ENCODE assay signal across 9 cellular contexts in genomic region chr1:21931171-21932093, GRCh38. TPM values are rescaled to one million over a fixed set of nuclear protein-coding genes. Genes with fewer than 3 reads are reported as not detected.
DNase-seq lines count a peak whose midpoint lies in the region; TF ChIP-seq lines count a peak whose summit lies in the region.
"Had no signal": no experiment of that assay in that cellular context is flagged by ENCODE, and none has a peak within 500 bp of the region (broad histone marks: within the 10 kb centered on the region; RNA-seq: fewer than 3 reads in every experiment).

No MANE protein-coding gene starts in this region.

- H3K4me3 ChIP-seq in HUES48 (ENCODE audit: low read depth, low read length), result no peak overlapping the region
- no peak overlapping the region for H3K4me3 ChIP-seq in liver (ENCODE audit: low read depth in 1 of 3, low read length in 3 of 3)
- peak overlapping the region; percentile 11 to 24 for H3K4me3 ChIP-seq in tibial artery

- H3K36me3 ChIP-seq in HUES48 (ENCODE audit: control insufficient read depth, insufficient read depth, low read length), result 0 out of 2 replicates have a peak, but pooled peaks cover 4% of the 10 kb centered on the region
- H3K36me3 ChIP-seq in liver (ENCODE audit: control insufficient read depth in 4 of 4, insufficient read depth in 3 of 4, low read depth in 1 of 4, low read length in 3 of 4), result no peaks in the 10 kb centered on the region
- H3K36me3 ChIP-seq in tibial artery, result peaks cover 0 to 5% (median 0%) of the 10 kb centered on the region in 3 donors

- CTCF ChIA-PET in activated CD4-positive, alpha-beta memory T cell treated with anti-CD3 and anti-CD28 coated beads, Interleukin-2, amount 10 ng/mL, durations not matched to agents 7 days and 5 days (lab: Charles Lee), result no interaction called here

- H3K9me3 Mint-ChIP-seq in chondrocyte (ENCODE audit: low read depth), result no peaks in the 10 kb centered on the region
- H3K9me3 Mint-ChIP-seq in activated CD4-positive, alpha-beta memory T cell treated with anti-CD3 and anti-CD28 coated beads, Interleukin-2, amount 10 ng/mL, durations not matched to agents 7 days and 5 days, result no peaks in the 10 kb centered on the region
- H3K9me3 Mint-ChIP-seq: stimulated activated naive CD8-positive, alpha-beta T cell treated with anti-CD3 and anti-CD28 coated beads, Interleukin-15, Interleukin-2, amounts not matched to agents 100 ng/mL and 50 ng/mL, for 24 hours had no signal

- peak overlapping the region; percentile 31 for H3K4me3 Mint-ChIP-seq in chondrocyte (ENCODE audit: unreplicated experiment)
- no peak overlapping the region for H3K4me3 Mint-ChIP-seq in activated CD4-positive, alpha-beta memory T cell treated with anti-CD3 and anti-CD28 coated beads, Interleukin-2, amount 10 ng/mL, durations not matched to agents 7 days and 5 days
- H3K4me3 Mint-ChIP-seq: stimulated activated naive CD8-positive, alpha-beta T cell treated with anti-CD3 and anti-CD28 coated beads, Interleukin-15, Interleukin-2, amounts not matched to agents 100 ng/mL and 50 ng/mL, for 24 hours had no signal

- TF ChIP-seq CTCF in chondrocyte (IDR thresholded peaks at IDR 0.05) (no peak), liver (IDR thresholded peaks at IDR 0.05; ENCODE audit: low read depth, low read length, missing input control) (no peak), tibial artery (IDR thresholded peaks at IDR 0.05) (no peak)

- H3K4me1 Mint-ChIP-seq in chondrocyte (ENCODE audit: low read depth), result peaks cover 83% of the 10 kb centered on the region
- H3K4me1 Mint-ChIP-seq in activated CD4-positive, alpha-beta memory T cell treated with anti-CD3 and anti-CD28 coated beads, Interleukin-2, amount 10 ng/mL, durations not matched to agents 7 days and 5 days, result no peaks in the 10 kb centered on the region

- POLR2A ChIA-PET in activated CD4-positive, alpha-beta memory T cell treated with anti-CD3 and anti-CD28 coated beads, Interleukin-2, amount 10 ng/mL, durations not matched to agents 7 days and 5 days (lab: Charles Lee), result no interaction called here

- WGBS in liver, result 68% methylated on average over 16 of the region's 16 CpGs

- peak overlapping the region; percentile 35 for H3K27ac ChIP-seq in HUES48 (ENCODE audit: low read depth, low read length)
- H3K27ac ChIP-seq in liver (ENCODE audit: low read depth in 1 of 2, low read length in 2 of 2), result peak overlapping the region; percentile 36 to 53
- peak overlapping the region; percentile 96 to 97 for H3K27ac ChIP-seq in tibial artery

- H3K27me3 Mint-ChIP-seq in chondrocyte (ENCODE audit: low read depth), result no peaks in the 10 kb centered on the region
- peaks cover 9% of the 10 kb centered on the region for H3K27me3 Mint-ChIP-seq in activated CD4-positive, alpha-beta memory T cell treated with anti-CD3 and anti-CD28 coated beads, Interleukin-2, amount 10 ng/mL, durations not matched to agents 7 days and 5 days

- peaks cover 34% of the 10 kb centered on the region for H3K4me1 ChIP-seq in HUES48 (ENCODE audit: control insufficient read depth, insufficient read depth, low read length)
- H3K4me1 ChIP-seq in liver (ENCODE audit: control insufficient read depth in 4 of 4, insufficient read depth in 4 of 4, low read length in 3 of 4), result peaks cover 0 to 15% (median 2%) of the 10 kb centered on the region in 4 donors
- peaks cover 16 to 89% (median 76%) of the 10 kb centered on the region in 4 donors for H3K4me1 ChIP-seq in tibial artery

- H3K9ac ChIP-seq in HUES48 (ENCODE audit: low read depth, low read length), result no peak overlapping the region
- H3K9ac ChIP-seq in liver (ENCODE audit: low read depth in 1 of 2, low read length in 2 of 2), result no peak overlapping the region

- H3K9me3 ChIP-seq in HUES48 (ENCODE audit: control insufficient read depth, insufficient read depth, low read length), result no peaks in the 10 kb centered on the region
- no peaks in the 10 kb centered on the region for H3K9me3 ChIP-seq in liver (ENCODE audit: control insufficient read depth in 4 of 4, low read length in 3 of 4)
- no peaks in the 10 kb centered on the region for H3K9me3 ChIP-seq in tibial artery

- H3K27me3 ChIP-seq in HUES48 (ENCODE audit: control insufficient read depth, insufficient read depth, low read length) (no peaks in the 10 kb centered on the region; the same call in 1 of the 2 replicates), liver (ENCODE audit: control insufficient read depth in 4 of 4, insufficient read depth in 4 of 4, low read length in 3 of 4) (no peaks in the 10 kb centered on the region), tibial artery (no peaks in the 10 kb centered on the region)

- H3K27ac Mint-ChIP-seq in chondrocyte (ENCODE audit: unreplicated experiment), result peak overlapping the region; percentile 94
- no peak overlapping the region for H3K27ac Mint-ChIP-seq in activated CD4-positive, alpha-beta memory T cell treated with anti-CD3 and anti-CD28 coated beads, Interleukin-2, amount 10 ng/mL, durations not matched to agents 7 days and 5 days
- H3K27ac Mint-ChIP-seq: stimulated activated naive CD8-positive, alpha-beta T cell treated with anti-CD3 and anti-CD28 coated beads, Interleukin-15, Interleukin-2, amounts not matched to agents 100 ng/mL and 50 ng/mL, for 24 hours had no signal

- intact Hi-C loops in tibial artery (cut with DNase I; ENCODE audit: low total_unique reads), result loop anchor here (2.0 kb wide), 1 partner anchor 27 kb away; no protein-coding TSS in a partner anchor

- DNase-seq in chondrocyte (ENCODE audit: low spot score), result no peak
- DNase-seq in tibial artery, result peak; percentile 86 to 93
- DNase-seq in stimulated activated CD4-positive, alpha-beta T cell treated with anti-CD3 and anti-CD28 coated beads, Interleukin-1b, Interleukin-23, amount 100 ng/mL, for 48 hours, result no peak
- no peak for DNase-seq in activated CD8-positive, alpha-beta memory T cell treated with anti-CD3 and anti-CD28 coated beads, Interleukin-2, amount 50 U/mL, for 48 hours
- DNase-seq in NCI-H2029 (lab: John Stamatoyannopoulos, UW), result no peak
- DNase-seq in activated CD4-positive, alpha-beta memory T cell treated with anti-CD3 and anti-CD28 coated beads, Interleukin-2, amount 10 ng/mL, durations not matched to agents 7 days and 5 days, result no peak

- peaks cover 9% of the 10 kb centered on the region for H3K36me3 Mint-ChIP-seq in chondrocyte (ENCODE audit: low read depth)
- no peaks in the 10 kb centered on the region for H3K36me3 Mint-ChIP-seq in activated CD4-positive, alpha-beta memory T cell treated with anti-CD3 and anti-CD28 coated beads, Interleukin-2, amount 10 ng/mL, durations not matched to agents 7 days and 5 days (ENCODE audit: low read depth)

- no peak for TF ChIP-seq RAD21 in liver (IDR thresholded peaks at IDR 0.05)

TF ChIP-seq in liver, 16 proteins besides CTCF, POLR2A, EP300 and RAD21:
- TF ChIP-seq HNF4A (conservative IDR thresholded peaks at IDR 0.05) (no peak), NR2F2 (IDR thresholded peaks at IDR 0.05) (peak; percentile 97), RXRA (IDR thresholded peaks at IDR 0.05) (peak; percentile 36 to 42), SP1 (IDR thresholded peaks at IDR 0.05) (no peak), EGR1 (IDR thresholded peaks at IDR 0.05; ENCODE audit: low read depth in 2 of 2) (no peak)
TF ChIP-seq in liver: peak in this region for 2.

RNA-seq across cellular contexts. Expression of gene HSPG2, which starts 5.7 kb away (rescaled TPM):
- 348 to 488 TPM (median 481 TPM) in 3 replicates for total RNA-seq in chondrocyte
- 10 to 100 TPM; 26.8 to 43.9 TPM for total RNA-seq in liver
- polyA plus RNA-seq in liver, result 10 to 100 TPM in 1 of 2 donors, 1 to 10 TPM in 1; 5.6 to 21.0 TPM
- 1 to 10 TPM; 1.0 to 1.2 TPM for total RNA-seq in activated CD4-positive, alpha-beta memory T cell treated with anti-CD3 and anti-CD28 coated beads, Interleukin-2, amount 10 ng/mL, durations not matched to agents 7 days and 5 days

RNA-seq across cellular contexts. Expression of gene CELA3B, which starts 45.4 kb away (rescaled TPM):
- total RNA-seq in chondrocyte (not detected in 3 replicates), liver (not detected)
- polyA plus RNA-seq in liver, result not detected
- total RNA-seq in activated CD4-positive, alpha-beta memory T cell treated with anti-CD3 and anti-CD28 coated beads, Interleukin-2, amount 10 ng/mL, durations not matched to agents 7 days and 5 days, result not detected

Comparison
In these comparisons a context has a peak if more than half of its experiments do, and no peak if none do; other contexts are left out.
1. H3K27ac ChIP-seq: peak in every context shown above with its lines; median percentile 96 in tibial artery; 44 in liver; 35 in HUES48.
2. H3K4me3 ChIP-seq: peak in tibial artery (2 of 2); none in HUES48 (single experiment) and liver (0 of 3).
3. DNase-seq: peak in tibial artery (2 of 2); none in chondrocyte (single experiment), stimulated activated CD4-positive, alpha-beta T cell treated with anti-CD3 and anti-CD28 coated beads, Interleukin-1b, Interleukin-23, amount 100 ng/mL, for 48 hours (single experiment), activated CD8-positive, alpha-beta memory T cell treated with anti-CD3 and anti-CD28 coated beads, Interleukin-2, amount 50 U/mL, for 48 hours (single experiment), NCI-H2029 (single experiment) and activated CD4-positive, alpha-beta memory T cell treated with anti-CD3 and anti-CD28 coated beads, Interleukin-2, amount 10 ng/mL, durations not matched to agents 7 days and 5 days (single experiment).
4. RNA of gene HSPG2, which starts 5.7 kb away (total RNA-seq): 348 to 488 TPM in chondrocyte and 26.8 to 43.9 TPM in liver; 1.0 to 1.2 TPM in activated CD4-positive, alpha-beta memory T cell treated with anti-CD3 and anti-CD28 coated beads, Interleukin-2, amount 10 ng/mL, durations not matched to agents 7 days and 5 days; every median in the first group is over 10 times any median in the second.